ENCODE assay signal across 17 cellular contexts in the genomic region with DNA sequence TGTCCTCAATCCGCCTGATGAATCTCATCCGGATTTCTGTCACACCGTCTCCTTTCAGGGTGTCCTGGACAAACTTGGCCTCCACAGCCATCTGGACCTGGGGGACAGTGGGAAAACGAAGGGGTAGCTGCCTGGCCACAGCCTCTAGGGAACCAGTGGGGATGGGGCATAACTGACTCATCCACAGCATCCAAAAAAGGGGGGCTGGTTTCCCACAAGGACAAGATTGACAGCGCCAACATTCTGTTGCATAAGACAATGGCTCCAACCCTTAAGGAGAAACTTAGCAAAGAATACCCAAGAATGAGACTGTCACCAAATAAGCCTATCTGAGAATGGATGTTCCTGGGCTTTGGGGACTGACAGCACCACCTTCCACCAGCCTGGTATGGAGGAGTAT. TPM values are rescaled to one million over a fixed set of nuclear protein-coding genes. Genes with fewer than 3 reads are reported as not detected.
DNase-seq lines count a peak whose midpoint lies in the region; ATAC-seq, FAIRE-seq and TF ChIP-seq lines count a peak whose summit lies in the region.
"Had no signal": no experiment of that assay in that cellular context is flagged by ENCODE, and none has a peak within 500 bp of the region (broad histone marks: within the 10 kb centered on the region; RNA-seq: fewer than 3 reads in every experiment).

No MANE protein-coding gene starts in this region.

- TF ChIP-seq CTCF in PC-3 (conservative IDR thresholded peaks at IDR 0.05; ENCODE audit: low read depth, low read length) (no peak), astrocyte (IDR thresholded peaks at IDR 0.05; ENCODE audit: insufficient read depth, low read depth, low read length) (no peak), thoracic aorta (IDR thresholded peaks at IDR 0.05) (no peak), glutamatergic neuron (IDR thresholded peaks at IDR 0.05; ENCODE audit: partially characterized antibody, unreplicated experiment) (no peak)

- H2BK15ac ChIP-seq in mesenchymal stem cell (ENCODE audit: low read depth, poor library complexity, severe bottlenecking): no peak overlapping the region

- H4K20me1 ChIP-seq in PC-3 (ENCODE audit: low read length) (no peaks in the 10 kb centered on the region), astrocyte (ENCODE audit: insufficient read depth, low read length) (peaks cover 12% of the 10 kb centered on the region)

- CTCF ChIA-PET in PC-3 (lab: Charles Lee): no interaction called here

- H3K23ac ChIP-seq in mesenchymal stem cell (ENCODE audit: low read length in 2 of 2): no peak overlapping the region

- no peak overlapping the region for H2AK5ac ChIP-seq in mesenchymal stem cell (ENCODE audit: low read length, severe bottlenecking)

- H3K9me2 ChIP-seq in PC-3 (replicated peaks; ENCODE audit: low read length): no peaks in the 10 kb centered on the region

- no peak for FAIRE-seq in astrocyte (lab: Jason Lieb, UNC)
- FAIRE-seq: GM12891, kidney had no signal

- ATAC-seq in PC-3 (no peak), thoracic aorta (ENCODE audit: insufficient number of reproducible peaks, low FRiP score, low read depth) (no peak)

- no peak overlapping the region for H3K14ac ChIP-seq in mesenchymal stem cell (ENCODE audit: low read length in 2 of 2)

- H3K4me1 Mint-ChIP-seq in astrocyte (ENCODE audit: low read depth, unreplicated experiment) (peaks cover 31% of the 10 kb centered on the region), glutamatergic neuron (ENCODE audit: low read depth, unreplicated experiment) (no peaks in the 10 kb centered on the region)

- H3K27me3 ChIP-seq in PC-3 (ENCODE audit: low read length) (no peaks in the 10 kb centered on the region), astrocyte (ENCODE audit: insufficient read depth, low read length) (no peaks in the 10 kb centered on the region), mesenchymal stem cell (ENCODE audit: control insufficient read depth in 1 of 2, insufficient read depth in 1 of 2, low read length in 2 of 2) (no peaks in the 10 kb centered on the region), thoracic aorta (replicated peaks; ENCODE audit: insufficient read depth) (no peaks in the 10 kb centered on the region)
- H3K27me3 ChIP-seq: BE2C, testis had no signal

- H4K91ac ChIP-seq in mesenchymal stem cell (ENCODE audit: low read length): no peak overlapping the region

- H3K9me3 ChIP-seq in PC-3 (ENCODE audit: low read length): no peaks in the 10 kb centered on the region
- no peaks in the 10 kb centered on the region for H3K9me3 ChIP-seq in astrocyte (ENCODE audit: insufficient read depth, low read depth, low read length)
- no peaks in the 10 kb centered on the region for H3K9me3 ChIP-seq in mesenchymal stem cell (ENCODE audit: control insufficient read depth, low read length)
- no peaks in the 10 kb centered on the region for H3K9me3 ChIP-seq in thoracic aorta
- H3K9me3 ChIP-seq: BE2C, testis had no signal

- H3K18ac ChIP-seq in mesenchymal stem cell (ENCODE audit: low read depth in 1 of 2, low read length in 2 of 2): no peak overlapping the region

- DNase-seq in PC-3 (no peak), astrocyte (ENCODE audit: low read depth) (no peak), mesenchymal stem cell (no peak), thoracic aorta (ENCODE audit: low spot score) (no peak), SK-N-DZ (ENCODE audit: low spot score) (no peak), SIG-M5 treated with dmso at 0.1 percent for 504 hours (lab: John Stamatoyannopoulos, UW; ENCODE audit: unreplicated experiment) (no peak), NCI-H1105 (lab: John Stamatoyannopoulos, UW) (no peak), glutamatergic neuron (no peak)
- DNase-seq: activated naive CD4-positive, alpha-beta T cell; BE2C; GDM1; kidney; stimulated activated CD4-positive, alpha-beta T cell treated with anti-CD3 and anti-CD28 coated beads, Interleukin-4, amount 100 ng/mL, for 24 hours; testis had no signal

- H3K27me3 Mint-ChIP-seq in astrocyte (ENCODE audit: low read depth, unreplicated experiment) (no peaks in the 10 kb centered on the region), glutamatergic neuron (ENCODE audit: unreplicated experiment) (peaks cover 4% of the 10 kb centered on the region)
- H3K27me3 Mint-ChIP-seq: dendritic cell treated with granulocyte-macrophage colony-stimulating factor and Interleukin-4, amounts not matched to agents 40 ng/mL and 50 ng/mL, for 4 days had no signal

- peaks cover 30% of the 10 kb centered on the region for H3K79me2 ChIP-seq in PC-3 (ENCODE audit: low read length)
- H3K79me2 ChIP-seq in astrocyte (ENCODE audit: insufficient read depth, low read length): peaks cover 35% of the 10 kb centered on the region

- H3K36me3 ChIP-seq in PC-3 (ENCODE audit: low read depth, low read length) (peaks cover 33% of the 10 kb centered on the region), astrocyte (ENCODE audit: insufficient read depth, low read length) (peaks cover 22% of the 10 kb centered on the region), mesenchymal stem cell (ENCODE audit: control insufficient read depth in 1 of 2, insufficient read depth in 2 of 2, low read depth in 1 of 2, low read length in 2 of 2) (peaks cover 20 to 34% of the 10 kb centered on the region in 2 experiments), thoracic aorta (peaks cover 24% of the 10 kb centered on the region)
- H3K36me3 ChIP-seq: BE2C had no signal

- peaks cover 53% of the 10 kb centered on the region for H3K4me1 ChIP-seq in PC-3 (ENCODE audit: insufficient read depth, low read length)
- peaks cover 52% of the 10 kb centered on the region for H3K4me1 ChIP-seq in astrocyte (ENCODE audit: insufficient read depth, low read length)
- H3K4me1 ChIP-seq in mesenchymal stem cell (ENCODE audit: control insufficient read depth, insufficient read depth, low read depth, low read length): peaks cover 13% of the 10 kb centered on the region
- peaks cover 35 to 63% of the 10 kb centered on the region in 2 donors for H3K4me1 ChIP-seq in thoracic aorta (ENCODE audit: control insufficient read depth in 1 of 2, low read depth in 2 of 2)
- H3K4me1 ChIP-seq: BE2C had no signal

- H4K8ac ChIP-seq in mesenchymal stem cell (ENCODE audit: low read length): no peak overlapping the region

- BruUV-seq in PC-3 (replicated peaks; lab: Mats Ljungman, UMichigan): no TSS peak

- no peak overlapping the region for H2BK12ac ChIP-seq in mesenchymal stem cell (ENCODE audit: low read length in 2 of 2)

- H2BK5ac ChIP-seq in mesenchymal stem cell (ENCODE audit: low read depth, low read length, poor library complexity, severe bottlenecking): no peak overlapping the region

- H3F3A ChIP-seq in PC-3 (ENCODE audit: low read length, unreplicated experiment): peaks cover 5% of the 10 kb centered on the region

- H2AFZ ChIP-seq in PC-3 (ENCODE audit: low read length) (no peak overlapping the region), astrocyte (ENCODE audit: low read depth, low read length) (no peak overlapping the region), mesenchymal stem cell (ENCODE audit: low read depth, low read length) (no peak overlapping the region)

- 92% methylated on average over 5 of the region's 5 CpGs for WGBS in mesenchymal stem cell

- H3K4me3 Mint-ChIP-seq in astrocyte (ENCODE audit: unreplicated experiment) (peak overlapping the region; percentile 40), glutamatergic neuron (ENCODE audit: unreplicated experiment) (no peak overlapping the region)
- H3K4me3 Mint-ChIP-seq: dendritic cell treated with granulocyte-macrophage colony-stimulating factor and Interleukin-4, amounts not matched to agents 40 ng/mL and 50 ng/mL, for 4 days had no signal

- intact Hi-C loops in PC-3 (cut with micrococcal nuclease): no loop called here

- H3K4ac ChIP-seq in mesenchymal stem cell (ENCODE audit: low read depth in 1 of 2, low read length in 2 of 2): no peak overlapping the region

- H3K36me3 Mint-ChIP-seq in astrocyte (ENCODE audit: low read depth, unreplicated experiment): peaks cover 17% of the 10 kb centered on the region
- H3K36me3 Mint-ChIP-seq in glutamatergic neuron (ENCODE audit: unreplicated experiment): no peaks in the 10 kb centered on the region

- no peak overlapping the region for H2BK120ac ChIP-seq in mesenchymal stem cell (ENCODE audit: low read depth, low read length)

- peaks cover 23% of the 10 kb centered on the region for H3K79me1 ChIP-seq in mesenchymal stem cell (replicated peaks; ENCODE audit: low read length, poor library complexity, severe bottlenecking)

- POLR2A ChIA-PET in PC-3 (lab: Charles Lee; ENCODE audit: unreplicated experiment): no interaction called here

- H3K9me3 Mint-ChIP-seq in astrocyte (ENCODE audit: unreplicated experiment): no peaks in the 10 kb centered on the region
- H3K9me3 Mint-ChIP-seq in glutamatergic neuron (ENCODE audit: unreplicated experiment): no peaks in the 10 kb centered on the region
- H3K9me3 Mint-ChIP-seq: dendritic cell treated with granulocyte-macrophage colony-stimulating factor and Interleukin-4, amounts not matched to agents 40 ng/mL and 50 ng/mL, for 4 days had no signal

- H3K9ac ChIP-seq in PC-3 (ENCODE audit: low read length) (no peak overlapping the region), astrocyte (ENCODE audit: low read length) (peak overlapping the region; percentile 45), mesenchymal stem cell (ENCODE audit: low read length) (peak overlapping the region; percentile 59)

- H3K27ac ChIP-seq in PC-3 (ENCODE audit: low read length) (peak overlapping the region; percentile 70), astrocyte (ENCODE audit: low read depth, low read length) (peak overlapping the region; percentile 60), mesenchymal stem cell (ENCODE audit: low read length, poor library complexity, severe bottlenecking) (no peak overlapping the region), thoracic aorta (peak overlapping the region; percentile 87 to 89)
- H3K27ac ChIP-seq: testis had no signal

- H3K4me3 ChIP-seq in PC-3 (ENCODE audit: low read length) (no peak overlapping the region), astrocyte (ENCODE audit: insufficient read depth, low read depth, low read length) (no peak overlapping the region), mesenchymal stem cell (ENCODE audit: insufficient read depth in 1 of 2, low read depth in 1 of 2, low read length in 2 of 2) (no peak overlapping the region), thoracic aorta (no peak overlapping the region)
- H3K4me3 ChIP-seq: testis had no signal

- H3K4me2 ChIP-seq in PC-3 (ENCODE audit: low read length) (no peak overlapping the region), astrocyte (ENCODE audit: low read length) (no peak overlapping the region), mesenchymal stem cell (ENCODE audit: low read length, poor library complexity, severe bottlenecking) (no peak overlapping the region)

- H3K27ac Mint-ChIP-seq in astrocyte (ENCODE audit: unreplicated experiment): no peak overlapping the region
- no peak overlapping the region for H3K27ac Mint-ChIP-seq in glutamatergic neuron (ENCODE audit: unreplicated experiment)
- H3K27ac Mint-ChIP-seq: dendritic cell treated with granulocyte-macrophage colony-stimulating factor and Interleukin-4, amounts not matched to agents 40 ng/mL and 50 ng/mL, for 4 days had no signal

RNA-seq across cellular contexts. Expression of gene TRAPPC3, which starts 12.1 kb away (rescaled TPM):
- 119 and 236 TPM in 2 replicates for total RNA-seq in PC-3 (2014; rRNA removed)
- total RNA-seq in astrocyte: 87.1 and 87.6 TPM in 2 replicates
- 78.6 TPM for polyA plus RNA-seq in mesenchymal stem cell (2013, experiment 1 of 2)
- 81.9 TPM for polyA plus RNA-seq in mesenchymal stem cell (2013, experiment 2 of 2)
- total RNA-seq in thoracic aorta: 10 to 100 TPM; 78.5 to 92.3 TPM
- 83.0 and 86.0 TPM in 2 replicates for polyA plus RNA-seq in SK-N-DZ (2014; cell fraction: cytosol; rRNA removed)
- polyA plus RNA-seq in SK-N-DZ (2014; cell fraction: nucleus; rRNA removed): 36.5 and 37.1 TPM in 2 replicates
- total RNA-seq in glutamatergic neuron (ENCODE audit: unreplicated experiment): 30.0 TPM

RNA-seq across cellular contexts. Expression of gene COL8A2, which starts 12.2 kb away (rescaled TPM):
- total RNA-seq in PC-3 (2014; rRNA removed): 0.26 and 0.58 TPM in 2 replicates
- total RNA-seq in astrocyte: 3.4 and 10.8 TPM in 2 replicates
- 0.25 TPM for polyA plus RNA-seq in mesenchymal stem cell (2013, experiment 1 of 2)
- polyA plus RNA-seq in mesenchymal stem cell (2013, experiment 2 of 2): 0.22 TPM
- total RNA-seq in thoracic aorta: 100 to 1,000 TPM in 1 of 2 donors, 10 to 100 TPM in 1; 41.6 to 126 TPM
- 0.23 and 0.29 TPM in 2 replicates for polyA plus RNA-seq in SK-N-DZ (2014; cell fraction: cytosol; rRNA removed)
- polyA plus RNA-seq in SK-N-DZ (2014; cell fraction: nucleus; rRNA removed): 0.65 and 1.1 TPM in 2 replicates
- not detected for total RNA-seq in glutamatergic neuron (ENCODE audit: unreplicated experiment)

RNA-seq across cellular contexts. Expression of gene MAP7D1, which starts 18.7 kb away (rescaled TPM):
- 113 and 160 TPM in 2 replicates for total RNA-seq in PC-3 (2014; rRNA removed)
- 259 and 271 TPM in 2 replicates for total RNA-seq in astrocyte
- polyA plus RNA-seq in mesenchymal stem cell (2013, experiment 1 of 2): 97.8 TPM
- 97.8 TPM for polyA plus RNA-seq in mesenchymal stem cell (2013, experiment 2 of 2)
- total RNA-seq in thoracic aorta: 100 to 1,000 TPM; 170 to 186 TPM
- 68.3 and 73.9 TPM in 2 replicates for polyA plus RNA-seq in SK-N-DZ (2014; cell fraction: cytosol; rRNA removed)
- 67.3 and 84.8 TPM in 2 replicates for polyA plus RNA-seq in SK-N-DZ (2014; cell fraction: nucleus; rRNA removed)
- 152 TPM for total RNA-seq in glutamatergic neuron (ENCODE audit: unreplicated experiment)

RNA-seq across cellular contexts. Expression of gene ADPRS, which starts 48.5 kb away (rescaled TPM):
- total RNA-seq in PC-3 (2014; rRNA removed) (75.9 and 83.0 TPM in 2 replicates), astrocyte (28.7 and 32.2 TPM in 2 replicates), thoracic aorta (10 to 100 TPM; 34.0 to 34.1 TPM), glutamatergic neuron (ENCODE audit: unreplicated experiment) (16.8 TPM)
- 15.5 TPM for polyA plus RNA-seq in mesenchymal stem cell (2013, experiment 1 of 2)
- polyA plus RNA-seq in mesenchymal stem cell (2013, experiment 2 of 2): 16.6 TPM
- 51.0 and 56.2 TPM in 2 replicates for polyA plus RNA-seq in SK-N-DZ (2014; cell fraction: cytosol; rRNA removed)
- 32.6 and 39.6 TPM in 2 replicates for polyA plus RNA-seq in SK-N-DZ (2014; cell fraction: nucleus; rRNA removed)

RNA-seq across cellular contexts. Expression of gene TEKT2, which starts 53.3 kb away (rescaled TPM):
- total RNA-seq in PC-3 (2014; rRNA removed) (not detected in 2 replicates), astrocyte (0.38 and 0.39 TPM in 2 replicates), thoracic aorta (not detected), glutamatergic neuron (ENCODE audit: unreplicated experiment) (1.6 TPM)
- polyA plus RNA-seq in mesenchymal stem cell (2013, experiment 1 of 2): 0.23 TPM
- polyA plus RNA-seq in mesenchymal stem cell (2013, experiment 2 of 2): 0.29 TPM
- polyA plus RNA-seq in SK-N-DZ (2014; cell fraction: cytosol; rRNA removed): 0.38 and 1.5 TPM in 2 replicates
- polyA plus RNA-seq in SK-N-DZ (2014; cell fraction: nucleus; rRNA removed): 2.4 and 7.1 TPM in 2 replicates
- total RNA-seq: SK-MEL-5 had no signal
